In the genomic region with DNA sequence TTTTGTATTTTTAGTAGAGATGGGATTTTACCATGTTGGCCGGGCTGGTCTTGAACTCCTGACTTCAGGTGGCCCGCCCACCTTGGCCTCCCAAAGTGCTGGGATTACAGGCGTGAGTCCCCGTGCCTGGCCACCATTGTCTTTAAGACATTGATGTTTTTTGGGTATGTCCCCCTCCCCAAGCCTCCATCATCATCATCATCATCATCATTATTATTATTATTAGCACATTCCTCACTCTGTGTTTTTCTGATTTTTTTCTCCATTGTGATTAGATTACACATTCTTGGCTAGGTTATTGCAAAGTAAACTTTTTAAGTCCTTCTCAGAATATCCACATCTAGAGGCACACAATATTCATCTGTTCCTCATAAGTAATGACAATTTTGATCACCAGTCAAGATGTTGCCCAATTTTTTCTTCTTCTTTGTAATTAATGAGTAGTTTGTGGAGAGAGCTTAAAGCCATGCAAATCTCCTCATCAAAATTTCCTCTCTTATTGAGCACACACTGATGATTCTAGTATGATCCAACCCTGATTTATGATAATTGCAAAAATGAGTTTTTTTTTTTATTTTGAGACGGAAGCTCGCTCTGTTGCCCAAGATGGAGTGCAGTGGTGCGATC, we compare ENCODE assay signal across 1 cellular context.
TF ChIP-seq lines count a peak whose summit lies in the region.

No MANE protein-coding gene starts in this region.

TF ChIP-seq in SK-N-SH, 30 proteins besides CTCF, POLR2A, EP300 and RAD21:
- TF ChIP-seq, protein P1, sequence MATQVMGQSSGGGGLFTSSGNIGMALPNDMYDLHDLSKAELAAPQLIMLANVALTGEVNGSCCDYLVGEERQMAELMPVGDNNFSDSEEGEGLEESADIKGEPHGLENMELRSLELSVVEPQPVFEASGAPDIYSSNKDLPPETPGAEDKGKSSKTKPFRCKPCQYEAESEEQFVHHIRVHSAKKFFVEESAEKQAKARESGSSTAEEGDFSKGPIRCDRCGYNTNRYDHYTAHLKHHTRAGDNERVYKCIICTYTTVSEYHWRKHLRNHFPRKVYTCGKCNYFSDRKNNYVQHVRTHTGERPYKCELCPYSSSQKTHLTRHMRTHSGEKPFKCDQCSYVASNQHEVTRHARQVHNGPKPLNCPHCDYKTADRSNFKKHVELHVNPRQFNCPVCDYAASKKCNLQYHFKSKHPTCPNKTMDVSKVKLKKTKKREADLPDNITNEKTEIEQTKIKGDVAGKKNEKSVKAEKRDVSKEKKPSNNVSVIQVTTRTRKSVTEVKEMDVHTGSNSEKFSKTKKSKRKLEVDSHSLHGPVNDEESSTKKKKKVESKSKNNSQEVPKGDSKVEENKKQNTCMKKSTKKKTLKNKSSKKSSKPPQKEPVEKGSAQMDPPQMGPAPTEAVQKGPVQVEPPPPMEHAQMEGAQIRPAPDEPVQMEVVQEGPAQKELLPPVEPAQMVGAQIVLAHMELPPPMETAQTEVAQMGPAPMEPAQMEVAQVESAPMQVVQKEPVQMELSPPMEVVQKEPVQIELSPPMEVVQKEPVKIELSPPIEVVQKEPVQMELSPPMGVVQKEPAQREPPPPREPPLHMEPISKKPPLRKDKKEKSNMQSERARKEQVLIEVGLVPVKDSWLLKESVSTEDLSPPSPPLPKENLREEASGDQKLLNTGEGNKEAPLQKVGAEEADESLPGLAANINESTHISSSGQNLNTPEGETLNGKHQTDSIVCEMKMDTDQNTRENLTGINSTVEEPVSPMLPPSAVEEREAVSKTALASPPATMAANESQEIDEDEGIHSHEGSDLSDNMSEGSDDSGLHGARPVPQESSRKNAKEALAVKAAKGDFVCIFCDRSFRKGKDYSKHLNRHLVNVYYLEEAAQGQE (IDR thresholded peaks at IDR 0.05; ENCODE audit: low read depth, low read length) = no peak
TF ChIP-seq in SK-N-SH: peak in this region for 0.
